21 cellular contexts compared by ENCODE assay signal in the genomic region with DNA sequence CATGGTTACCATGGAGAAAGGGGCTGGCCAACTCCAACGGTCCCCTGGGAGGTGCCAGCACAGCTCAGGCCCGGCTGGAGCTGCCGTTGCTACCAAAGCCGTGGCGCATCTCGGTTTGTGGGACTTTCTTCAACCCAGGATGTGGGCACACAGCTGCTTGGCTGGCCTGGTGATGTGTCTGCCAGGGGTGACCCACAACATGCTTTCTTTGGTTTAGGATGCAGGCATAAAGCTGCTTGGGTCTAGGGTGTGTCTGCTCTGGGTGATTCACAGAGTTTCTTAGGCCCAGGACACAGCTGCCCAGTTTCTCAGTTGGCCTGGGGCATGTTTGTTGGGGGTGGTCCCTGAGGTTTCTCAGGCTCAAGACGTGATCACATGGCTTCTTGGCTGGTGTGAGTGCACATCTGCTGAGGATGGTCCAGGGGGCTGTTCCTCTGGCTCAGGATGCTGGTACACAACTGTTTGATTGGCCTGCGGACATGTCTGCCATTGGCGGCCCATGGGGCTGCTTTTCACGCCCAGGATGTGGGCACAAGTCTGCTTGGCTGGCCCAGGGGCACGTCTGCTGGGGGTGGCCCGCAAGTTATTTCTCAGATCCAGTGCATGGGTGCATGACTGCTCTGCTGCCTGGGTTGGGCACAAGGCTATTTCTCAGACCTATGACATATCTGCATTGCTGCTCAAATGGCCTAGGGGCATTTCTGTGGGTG. TPM values are rescaled to one million over a fixed set of nuclear protein-coding genes. Genes with fewer than 3 reads are reported as not detected.
DNase-seq lines count a peak whose midpoint lies in the region; ATAC-seq and TF ChIP-seq lines count a peak whose summit lies in the region.
"Had no signal": no experiment of that assay in that cellular context is flagged by ENCODE, and none has a peak within 500 bp of the region (broad histone marks: within the 10 kb centered on the region; RNA-seq: fewer than 3 reads in every experiment).

No MANE protein-coding gene starts in this region.

- H3K4me1 ChIP-seq in SJCRH30 (0 out of 2 replicates have a peak, but pooled peaks cover 4% of the 10 kb centered on the region), foreskin keratinocyte (no peaks in the 10 kb centered on the region)
- no peaks in the 10 kb centered on the region for H3K4me1 ChIP-seq in CD4-positive, alpha-beta memory T cell (ENCODE audit: insufficient read depth, low read length)
- H3K4me1 ChIP-seq: vagina had no signal

- peak overlapping the region; percentile 34; the same call in 1 of the 2 replicates for H3K27ac ChIP-seq in SJCRH30
- H3K27ac ChIP-seq in foreskin keratinocyte = no peak overlapping the region
- H3K27ac ChIP-seq in CD4-positive, alpha-beta memory T cell (ENCODE audit: low read depth, low read length) = no peak overlapping the region
- H3K27ac ChIP-seq: vagina had no signal

- TF ChIP-seq CTCF in AG09319 (IDR thresholded peaks at IDR 0.05; ENCODE audit: low read depth, low read length) (no peak), foreskin keratinocyte (conservative IDR thresholded peaks at IDR 0.05) (no peak)

- peak; percentile 68 for ATAC-seq in foreskin keratinocyte
- ATAC-seq in HG03442 (IDR thresholded peaks at IDR 0.05; ENCODE audit: unreplicated experiment) = no peak
- ATAC-seq in stimulated activated memory B cell treated with anti-CD40 and anti-IgM and Interleukin-4, amounts not matched to agents 10 μg/mL and 1 μg/mL and 100 μg/mL, for 72 hours = no peak
- ATAC-seq: mucosa of descending colon, Panc1 had no signal

- H3K27ac Mint-ChIP-seq in CD4-positive, alpha-beta memory T cell = no peak overlapping the region
- H3K27ac Mint-ChIP-seq in stimulated activated memory B cell treated with anti-CD40 and anti-IgM and Interleukin-4, amounts not matched to agents 10 μg/mL and 1 μg/mL and 100 μg/mL, for 72 hours = no peak overlapping the region
- H3K27ac Mint-ChIP-seq: activated naive CD4-positive, alpha-beta T cell treated with anti-CD3 and anti-CD28 coated beads, Interleukin-2, amount 10 ng/mL, durations not matched to agents 7 days and 5 days; brain; stimulated activated naive CD8-positive, alpha-beta T cell treated with anti-CD3 and anti-CD28 coated beads, Interleukin-15, Interleukin-2, amounts not matched to agents 100 ng/mL and 50 ng/mL, for 24 hours; WTC11 had no signal

- H3K4me3 ChIP-seq in SJCRH30 = no peak overlapping the region
- no peak overlapping the region for H3K4me3 ChIP-seq in CD4-positive, alpha-beta memory T cell (ENCODE audit: low read length in 2 of 2)
- H3K4me3 ChIP-seq: mucosa of descending colon, vagina had no signal

- POLR2A ChIA-PET in CD4-positive, alpha-beta memory T cell (lab: Charles Lee; ENCODE audit: partially characterized antibody) = no interaction called here

- H3K4me3 Mint-ChIP-seq in CD4-positive, alpha-beta memory T cell = no peak overlapping the region
- no peak overlapping the region for H3K4me3 Mint-ChIP-seq in stimulated activated memory B cell treated with anti-CD40 and anti-IgM and Interleukin-4, amounts not matched to agents 10 μg/mL and 1 μg/mL and 100 μg/mL, for 72 hours
- H3K4me3 Mint-ChIP-seq: activated naive CD4-positive, alpha-beta T cell treated with anti-CD3 and anti-CD28 coated beads, Interleukin-2, amount 10 ng/mL, durations not matched to agents 7 days and 5 days; brain; stimulated activated naive CD8-positive, alpha-beta T cell treated with anti-CD3 and anti-CD28 coated beads, Interleukin-15, Interleukin-2, amounts not matched to agents 100 ng/mL and 50 ng/mL, for 24 hours; WTC11 had no signal

- H3K36me3 ChIP-seq in SJCRH30 = no peaks in the 10 kb centered on the region
- H3K36me3 ChIP-seq in CD4-positive, alpha-beta memory T cell (ENCODE audit: insufficient read depth, low read length) = no peaks in the 10 kb centered on the region
- H3K36me3 ChIP-seq: vagina had no signal

- CTCF ChIA-PET in CD4-positive, alpha-beta memory T cell (lab: Charles Lee; ENCODE audit: partially characterized antibody) = no interaction called here

- no peaks in the 10 kb centered on the region for H3K36me3 Mint-ChIP-seq in CD4-positive, alpha-beta memory T cell
- peaks cover 4% of the 10 kb centered on the region for H3K36me3 Mint-ChIP-seq in stimulated activated memory B cell treated with anti-CD40 and anti-IgM and Interleukin-4, amounts not matched to agents 10 μg/mL and 1 μg/mL and 100 μg/mL, for 72 hours
- H3K36me3 Mint-ChIP-seq: activated naive CD4-positive, alpha-beta T cell treated with anti-CD3 and anti-CD28 coated beads, Interleukin-2, amount 10 ng/mL, durations not matched to agents 7 days and 5 days had no signal

- no peaks in the 10 kb centered on the region for H3K4me1 Mint-ChIP-seq in CD4-positive, alpha-beta memory T cell
- H3K4me1 Mint-ChIP-seq in stimulated activated memory B cell treated with anti-CD40 and anti-IgM and Interleukin-4, amounts not matched to agents 10 μg/mL and 1 μg/mL and 100 μg/mL, for 72 hours = no peaks in the 10 kb centered on the region
- H3K4me1 Mint-ChIP-seq: activated naive CD4-positive, alpha-beta T cell treated with anti-CD3 and anti-CD28 coated beads, Interleukin-2, amount 10 ng/mL, durations not matched to agents 7 days and 5 days; brain; WTC11 had no signal

- 0 out of 2 replicates have a peak, but pooled peaks cover 3% of the 10 kb centered on the region for H3K9me3 ChIP-seq in SJCRH30 (replicated peaks)
- no peaks in the 10 kb centered on the region for H3K9me3 ChIP-seq in CD4-positive, alpha-beta memory T cell (ENCODE audit: control insufficient read depth in 1 of 2, low read length in 2 of 2)
- H3K9me3 ChIP-seq: mucosa of descending colon, vagina had no signal

- DNase-seq in AG09319 (ENCODE audit: extremely low read depth, low read depth) = peak; percentile 65
- DNase-seq in GOT3 (lab: John Stamatoyannopoulos, UW) = peak; percentile 6
- DNase-seq in SJCRH30 = peak; percentile 20 to 22
- DNase-seq in foreskin keratinocyte = peak in 1 of 2 donors; percentile 43
- no peak for DNase-seq in CD4-positive, alpha-beta memory T cell
- no peak for DNase-seq in CD1c-positive myeloid dendritic cell (ENCODE audit: extremely low spot score)
- DNase-seq: ACHN; activated naive CD4-positive, alpha-beta T cell treated with anti-CD3 and anti-CD28 coated beads, Interleukin-2, amount 10 ng/mL, durations not matched to agents 7 days and 5 days; Calu3; hypothalamus; mucosa of descending colon; NCI-H2107; NCI-H748 treated with DMSO at 0.1 percent for 48 hours; small intestine had no signal

- peaks cover 0 to 30% (median 17%) of the 10 kb centered on the region in 8 donors for H3K9me3 Mint-ChIP-seq in CD4-positive, alpha-beta memory T cell
- H3K9me3 Mint-ChIP-seq in stimulated activated memory B cell treated with anti-CD40 and anti-IgM and Interleukin-4, amounts not matched to agents 10 μg/mL and 1 μg/mL and 100 μg/mL, for 72 hours = peaks cover 9% of the 10 kb centered on the region

- H3K27me3 ChIP-seq in SJCRH30 = no peaks in the 10 kb centered on the region
- no peaks in the 10 kb centered on the region for H3K27me3 ChIP-seq in foreskin keratinocyte
- peaks cover 4% of the 10 kb centered on the region for H3K27me3 ChIP-seq in CD4-positive, alpha-beta memory T cell (ENCODE audit: insufficient read depth, low read length)
- H3K27me3 ChIP-seq: vagina had no signal

- intact Hi-C loops in CD4-positive, alpha-beta memory T cell (cut with micrococcal nuclease) = no loop called here

- H3K27me3 Mint-ChIP-seq in CD4-positive, alpha-beta memory T cell = peaks cover 0 to 3% of the 10 kb centered on the region in 2 donors
- H3K27me3 Mint-ChIP-seq in stimulated activated memory B cell treated with anti-CD40 and anti-IgM and Interleukin-4, amounts not matched to agents 10 μg/mL and 1 μg/mL and 100 μg/mL, for 72 hours = peaks cover 22% of the 10 kb centered on the region
- H3K27me3 Mint-ChIP-seq: activated naive CD4-positive, alpha-beta T cell treated with anti-CD3 and anti-CD28 coated beads, Interleukin-2, amount 10 ng/mL, durations not matched to agents 7 days and 5 days; brain had no signal

RNA-seq across cellular contexts. Expression of a gene that starts 26.0 kb away (rescaled TPM):
- 25.9 and 27.3 TPM in 2 replicates for total RNA-seq in SJCRH30 (2014; rRNA removed; shearing (Covaris generic))
- 24.7 and 26.6 TPM in 2 replicates for total RNA-seq in foreskin keratinocyte
- 4.6 and 5.4 TPM in 2 replicates for polyA plus RNA-seq in foreskin keratinocyte
- total RNA-seq in CD4-positive, alpha-beta memory T cell = 10 to 100 TPM; 34.2 to 40.8 TPM
- polyA plus RNA-seq in CD4-positive, alpha-beta memory T cell = 10 to 100 TPM in 1 of 2 donors, 1 to 10 TPM in 1; 8.9 to 11.1 TPM

Comparison
In these comparisons a context has a peak if more than half of its experiments do, and no peak if none do; other contexts are left out.
1. DNase-seq: peak in AG09319 (single experiment), GOT3 (single experiment) and SJCRH30 (2 of 2); none in CD4-positive, alpha-beta memory T cell (0 of 5) and CD1c-positive myeloid dendritic cell (single experiment).